In the genomic region with DNA sequence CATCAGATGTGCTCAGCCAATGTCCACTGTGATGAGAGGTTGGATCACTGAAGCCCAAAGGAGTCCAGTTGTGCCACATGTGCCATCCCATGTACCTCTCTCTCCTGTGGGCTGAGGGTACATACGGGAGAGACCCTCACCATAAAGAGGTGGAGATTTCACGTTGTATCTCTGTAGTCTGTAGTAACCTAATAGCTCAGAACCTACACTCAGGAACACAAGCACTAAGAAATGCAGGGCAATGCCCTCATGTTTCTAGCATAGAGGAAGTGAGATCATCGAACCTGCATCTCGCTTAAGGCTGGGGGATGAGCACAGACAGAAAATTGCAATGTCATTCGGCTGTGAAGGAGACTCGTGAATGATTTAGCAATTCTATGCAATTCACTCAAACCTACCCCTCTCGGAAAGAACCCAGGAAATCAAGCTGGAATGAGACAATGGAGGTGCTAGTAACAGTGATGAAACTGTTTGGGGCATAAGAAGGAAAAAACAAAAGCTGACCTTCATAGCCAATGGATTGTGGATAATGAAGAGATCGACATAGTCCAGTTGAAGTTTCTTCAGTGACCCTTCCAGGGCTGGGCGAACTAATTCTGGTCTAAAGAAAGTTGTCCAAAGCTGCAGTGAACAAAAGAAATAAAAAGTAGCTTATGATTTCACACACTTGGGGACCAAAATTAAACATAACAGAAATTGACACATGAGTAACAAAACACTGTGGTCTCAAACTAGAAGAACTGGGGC, we compare ENCODE assay signal across 9 cellular contexts.
DNase-seq lines count a peak whose midpoint lies in the region; ATAC-seq, FAIRE-seq and TF ChIP-seq lines count a peak whose summit lies in the region.
"Had no signal": no experiment of that assay in that cellular context is flagged by ENCODE, and none has a peak within 500 bp of the region (broad histone marks: within the 10 kb centered on the region; RNA-seq: fewer than 3 reads in every experiment).

No MANE protein-coding gene starts in this region.

- ATAC-seq in GM18909 (IDR thresholded peaks at IDR 0.05; ENCODE audit: poor library complexity, unreplicated experiment), result peak; percentile 81

- H3F3A ChIP-seq in MM.1S (ENCODE audit: insufficient read depth, low read length), result no peaks in the 10 kb centered on the region; the same call in 1 of the 2 replicates

- no peaks in the 10 kb centered on the region for H4K20me1 ChIP-seq in MM.1S (ENCODE audit: insufficient read depth, low read length)

- H2AFZ ChIP-seq in ACC112 (ENCODE audit: low read length, unreplicated experiment) (no peak overlapping the region), MM.1S (ENCODE audit: low read length) (peak overlapping the region; percentile 68)

- peak overlapping the region; percentile 30; the same call in 1 of the 2 replicates for H3K4me2 ChIP-seq in MM.1S (ENCODE audit: low read depth, low read length)

- H3K9ac ChIP-seq in MM.1S (ENCODE audit: low read length), result no peak overlapping the region

- no peaks in the 10 kb centered on the region for H3K36me3 ChIP-seq in ACC112 (ENCODE audit: insufficient read depth, low read length)
- no peaks in the 10 kb centered on the region for H3K36me3 ChIP-seq in MM.1S (replicated peaks; ENCODE audit: insufficient read depth, low read length)
- no peaks in the 10 kb centered on the region for H3K36me3 ChIP-seq in bronchial epithelial cell (ENCODE audit: control insufficient read depth, insufficient read depth, low read length)
- H3K36me3 ChIP-seq: adrenal gland had no signal

- no peaks in the 10 kb centered on the region for H3K9me3 ChIP-seq in MM.1S (replicated peaks; ENCODE audit: insufficient read depth, low read length)
- H3K9me3 ChIP-seq: adrenal gland had no signal

- no peak for FAIRE-seq in bronchial epithelial cell (lab: Jason Lieb, UNC)

- H3K79me2 ChIP-seq in ACC112 (ENCODE audit: control insufficient read depth, insufficient read depth, low read length, unreplicated experiment) (no peaks in the 10 kb centered on the region), MM.1S (ENCODE audit: low read length) (no peaks in the 10 kb centered on the region)

- TF ChIP-seq CTCF in MM.1S (IDR thresholded peaks at IDR 0.05; ENCODE audit: low read length) (no peak), bronchial epithelial cell (IDR thresholded peaks at IDR 0.05; ENCODE audit: insufficient read depth, low read length, severe bottlenecking) (no peak)

- H3K27ac ChIP-seq in ACC112 (ENCODE audit: low read depth, low read length), result peak overlapping the region; percentile 17; the same call in 1 of the 2 replicates
- peak overlapping the region; percentile 16; the same call in 1 of the 2 replicates for H3K27ac ChIP-seq in MM.1S (ENCODE audit: low read length)
- H3K27ac ChIP-seq: adrenal gland had no signal

- H3K27me3 ChIP-seq in ACC112 (ENCODE audit: insufficient read depth, low read length) (no peaks in the 10 kb centered on the region), MM.1S (replicated peaks; ENCODE audit: insufficient read depth, low read length) (no peaks in the 10 kb centered on the region), bronchial epithelial cell (ENCODE audit: control insufficient read depth, insufficient read depth, low read length) (no peaks in the 10 kb centered on the region)
- H3K27me3 ChIP-seq: adrenal gland had no signal

- H3K4me3 ChIP-seq in ACC112 (ENCODE audit: low read depth, low read length) (no peak overlapping the region), MM.1S (ENCODE audit: low read length) (no peak overlapping the region; the same call in 1 of the 2 replicates), bronchial epithelial cell (ENCODE audit: low read depth, low read length) (no peak overlapping the region), skeletal muscle cell (ENCODE audit: low read depth, low read length) (no peak overlapping the region)
- H3K4me3 ChIP-seq: adrenal gland had no signal

- peaks cover 12% of the 10 kb centered on the region for H3K4me1 ChIP-seq in ACC112 (ENCODE audit: control insufficient read depth, insufficient read depth, low read length, unreplicated experiment)
- H3K4me1 ChIP-seq in MM.1S (ENCODE audit: low read length), result peaks cover 19% of the 10 kb centered on the region
- H3K4me1 ChIP-seq: adrenal gland had no signal

- peak; percentile 54 for DNase-seq in MM.1S
- DNase-seq in bronchial epithelial cell (ENCODE audit: low read depth), result peak; percentile 85
- peak; percentile 74 for DNase-seq in skeletal muscle cell (ENCODE audit: low read depth)
- no peak for DNase-seq in iPS-NIHi11 (ENCODE audit: low spot score)
- DNase-seq in mesenteric fat pad (ENCODE audit: low spot score), result no peak
- DNase-seq in NCI-H1417 (lab: John Stamatoyannopoulos, UW), result no peak

- H3K9me2 ChIP-seq in MM.1S (replicated peaks; ENCODE audit: insufficient read depth, low read length), result no peaks in the 10 kb centered on the region

Comparison
In these comparisons a context has a peak if more than half of its experiments do, and no peak if none do; other contexts are left out.
1. DNase-seq: peak in MM.1S (single experiment), bronchial epithelial cell (single experiment) and skeletal muscle cell (single experiment); none in iPS-NIHi11 (single experiment), mesenteric fat pad (single experiment) and NCI-H1417 (0 of 3).